33 cellular contexts compared by ENCODE assay signal in the genomic region with DNA sequence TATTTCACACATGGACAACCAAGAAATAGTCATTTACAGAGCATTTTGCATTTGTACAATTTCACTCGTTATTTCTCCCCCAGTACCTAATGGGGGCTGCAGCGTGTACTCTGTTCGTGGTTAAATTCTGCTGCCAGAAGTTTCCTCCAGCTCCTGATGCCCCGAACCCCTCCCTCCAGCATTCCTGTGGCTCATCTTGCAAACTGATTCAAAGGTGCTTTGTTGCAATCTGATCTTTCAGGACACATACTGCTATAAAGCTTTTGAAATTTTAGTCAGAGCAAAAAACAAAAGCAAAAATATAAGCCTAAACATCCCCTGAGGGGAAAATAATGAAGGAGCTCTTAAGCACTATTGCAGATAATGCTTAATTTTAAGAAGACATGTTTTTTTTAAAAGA. TPM values are rescaled to one million over a fixed set of nuclear protein-coding genes. Genes with fewer than 3 reads are reported as not detected.
DNase-seq lines count a peak whose midpoint lies in the region; ATAC-seq, FAIRE-seq and TF ChIP-seq lines count a peak whose summit lies in the region.
"Had no signal": no experiment of that assay in that cellular context is flagged by ENCODE, and none has a peak within 500 bp of the region (broad histone marks: within the 10 kb centered on the region; RNA-seq: fewer than 3 reads in every experiment).

No MANE protein-coding gene starts in this region.

- DNase-seq in EH (ENCODE audit: low read depth) (peak; percentile 11), M059J (ENCODE audit: low read depth) (peak; percentile 80), astrocyte of the cerebellum (ENCODE audit: low read depth) (peak; percentile 20), keratinocyte (ENCODE audit: low read depth, low spot score) (no peak), omental fat pad (ENCODE audit: low spot score) (no peak)
- DNase-seq: activated B cell treated with CpG ODN at 0.5 μM for 24 hours; activated CD4-positive, alpha-beta T cell treated with anti-CD3 and anti-CD28 coated beads, Interleukin-2, amount 50 U/mL, for 4 hours; activated naive CD4-positive, alpha-beta T cell; activated naive CD8-positive, alpha-beta T cell treated with anti-CD3 and anti-CD28 coated beads, Interleukin-2, amount 50 U/mL, for 24 hours; activated T-cell treated with anti-CD3 and anti-CD28 coated beads, Interleukin-2, amount 50 U/mL, for 48 hours; CD4-positive, alpha-beta memory T cell; H7; hypothalamus; left lung; mesenchymal stem cell; NCI-H1417; NCI-H2081; NCI-H226; NCI-H774; SK-N-SH; uterus had no signal

- in situ Hi-C loops in astrocyte of the cerebellum (cut with HindIII; ENCODE audit: low sequenced_read_pairs) = loop anchor here (25.0 kb wide), 1 partner anchor 697 kb away; no protein-coding TSS in a partner anchor

- no peak overlapping the region for H3K4me2 ChIP-seq in keratinocyte (ENCODE audit: control insufficient read depth, extremely low read depth, insufficient read depth, low read depth, low read length)
- H3K4me2 ChIP-seq: neural progenitor cell, SK-N-SH, smooth muscle cell had no signal

- no peak for ATAC-seq in GM18520 (IDR thresholded peaks at IDR 0.05; ENCODE audit: unreplicated experiment)
- no peak for ATAC-seq in GM19397 (IDR thresholded peaks at IDR 0.05; ENCODE audit: unreplicated experiment)
- no peak for ATAC-seq in omental fat pad (ENCODE audit: low FRiP score)
- no peak for ATAC-seq in GM18511 (IDR thresholded peaks at IDR 0.05; ENCODE audit: unreplicated experiment)
- ATAC-seq: activated naive CD8-positive, alpha-beta T cell treated with anti-CD3 and anti-CD28 coated beads, Interleukin-2, amount 50 U/mL, for 24 hours; left lung had no signal

- no peaks in the 10 kb centered on the region for H3K9me1 ChIP-seq in keratinocyte (ENCODE audit: control insufficient read depth, extremely low read depth, insufficient read depth, low read length)

- dilution Hi-C loops in keratinocyte (cut with MboI; ENCODE audit: extremely low pct_ligation_motif_present, low sequenced_read_pairs) = no loop called here

- H4K20me1 ChIP-seq in keratinocyte (ENCODE audit: control insufficient read depth, extremely low read depth, insufficient read depth, low read length) = no peaks in the 10 kb centered on the region

- no peak overlapping the region for H3K27ac ChIP-seq in keratinocyte (ENCODE audit: control insufficient read depth, insufficient read depth, low read length)
- H3K27ac ChIP-seq: left lung, neural progenitor cell, right atrium auricular region, thoracic aorta, uterus had no signal

- no peaks in the 10 kb centered on the region for H3K36me3 ChIP-seq in keratinocyte (ENCODE audit: control insufficient read depth in 2 of 2, extremely low read depth in 1 of 2, insufficient read depth in 2 of 2, low read length in 2 of 2)
- H3K36me3 ChIP-seq: neural progenitor cell, right atrium auricular region, thoracic aorta, uterus had no signal

- H3K9ac ChIP-seq in keratinocyte (ENCODE audit: control insufficient read depth, extremely low read depth, insufficient read depth, low read length) = no peak overlapping the region
- H3K9ac ChIP-seq: neural progenitor cell, SK-N-SH had no signal

- no peaks in the 10 kb centered on the region for H3K9me3 ChIP-seq in keratinocyte (ENCODE audit: control insufficient read depth, low read depth, low read length)
- H3K9me3 ChIP-seq: left lung, right atrium auricular region, SK-N-SH, thoracic aorta, uterus had no signal

- no peak overlapping the region for H2AFZ ChIP-seq in keratinocyte (ENCODE audit: control insufficient read depth, low read length)
- H2AFZ ChIP-seq: neural progenitor cell had no signal

- TF ChIP-seq CTCF in astrocyte of the cerebellum (IDR thresholded peaks at IDR 0.05; ENCODE audit: low read depth, low read length, missing control alignments) (no peak), keratinocyte (optimal IDR thresholded peaks at IDR 0.05 in 1 of 3, IDR thresholded peaks at IDR 0.05 in 1 of 3, conservative IDR thresholded peaks at IDR 0.05 in 1 of 3; ENCODE audit: extremely low read depth in 1 of 3, insufficient read depth in 2 of 3, low read length in 3 of 3) (no peak), omental fat pad (IDR thresholded peaks at IDR 0.05) (no peak)

- peak; percentile 23 for FAIRE-seq in keratinocyte (lab: Jason Lieb, UNC)
- FAIRE-seq: endothelial cell of umbilical vein, GM18507 had no signal

- no peak overlapping the region for H3K4me3 ChIP-seq in astrocyte of the cerebellum (ENCODE audit: low read depth, low read length)
- no peak overlapping the region for H3K4me3 ChIP-seq in keratinocyte (ENCODE audit: control insufficient read depth in 2 of 3, extremely low read depth in 1 of 3, insufficient read depth in 2 of 3, low read depth in 1 of 3, low read length in 3 of 3)
- H3K4me3 ChIP-seq: left lung, neural progenitor cell, right atrium auricular region, smooth muscle cell, thoracic aorta, uterus had no signal

- peaks cover 3% of the 10 kb centered on the region for H3K4me1 ChIP-seq in keratinocyte (ENCODE audit: control insufficient read depth, extremely low read depth, insufficient read depth, low read length)
- H3K4me1 ChIP-seq: left lung, neural progenitor cell, right atrium auricular region, uterus had no signal

- H3K79me2 ChIP-seq in keratinocyte (ENCODE audit: control insufficient read depth, insufficient read depth, low read length) = no peaks in the 10 kb centered on the region

- no peaks in the 10 kb centered on the region for H3K27me3 ChIP-seq in keratinocyte (ENCODE audit: control insufficient read depth, extremely low read depth, insufficient read depth, low read length)
- H3K27me3 ChIP-seq: left lung, neural progenitor cell, right atrium auricular region, uterus had no signal

RNA-seq across cellular contexts. Expression of gene UBLCP1, which starts 27.7 kb away (rescaled TPM):
- total RNA-seq in M059J (2014; rRNA removed; shearing (Covaris generic)) = 29.9 and 36.4 TPM in 2 replicates
- 21.6 to 42.5 TPM (median 26.7 TPM) in 3 replicates for polyA plus RNA-seq in keratinocyte
- 43.7 TPM for polyA plus RNA-seq in keratinocyte (2011; ENCODE audit: low read depth)
- 23.8 and 44.7 TPM in 2 replicates for polyA plus RNA-seq in keratinocyte (2011; cell fraction: cytosol; rRNA removed)
- polyA plus RNA-seq in keratinocyte (2011; cell fraction: nucleus; rRNA removed) = 18.1 and 29.8 TPM in 2 replicates
- polyA plus RNA-seq in keratinocyte (2012; ENCODE audit: low replicate concordance) = 23.1 and 29.9 TPM in 2 replicates
- 1.9 to 13.1 TPM (median 4.1 TPM) in 3 replicates for polyA minus RNA-seq in keratinocyte
- polyA minus RNA-seq in keratinocyte (2011; cell fraction: cytosol; rRNA and poly(A)+ RNA removed) = 7.1 TPM
- polyA minus RNA-seq in keratinocyte (2011; cell fraction: nucleus; rRNA and poly(A)+ RNA removed) = 5.9 and 10.6 TPM in 2 replicates
- total RNA-seq in omental fat pad = 10 to 100 TPM; 10.9 to 24.6 (median 15.4) TPM

RNA-seq across cellular contexts. Expression of gene IL12B, which starts 39.5 kb away (rescaled TPM):
- not detected in 2 replicates for total RNA-seq in M059J (2014; rRNA removed; shearing (Covaris generic))
- polyA plus RNA-seq in keratinocyte = not detected in 3 replicates
- not detected for polyA plus RNA-seq in keratinocyte (2011; ENCODE audit: low read depth)
- polyA plus RNA-seq in keratinocyte (2011; cell fraction: cytosol; rRNA removed) = not detected in 2 replicates
- polyA plus RNA-seq in keratinocyte (2011; cell fraction: nucleus; rRNA removed) = 0.08 TPM in 1 of 2 replicates, not detected in the other
- not detected in 2 replicates for polyA plus RNA-seq in keratinocyte (2012; ENCODE audit: low replicate concordance)
- polyA minus RNA-seq in keratinocyte = not detected in 3 replicates
- polyA minus RNA-seq in keratinocyte (2011; cell fraction: cytosol; rRNA and poly(A)+ RNA removed) = not detected
- polyA minus RNA-seq in keratinocyte (2011; cell fraction: nucleus; rRNA and poly(A)+ RNA removed) = not detected in 2 replicates
- total RNA-seq in omental fat pad = not detected
- total RNA-seq: CD4-positive, alpha-beta memory T cell; cerebellum; endothelial cell of umbilical vein; fibroblast of lung; glomerular endothelial cell; H7; left lung; right atrium auricular region; smooth muscle cell; thoracic aorta; uterus had no signal
- polyA plus RNA-seq: CD4-positive, alpha-beta memory T cell; endothelial cell of umbilical vein; fibroblast of lung; SK-N-SH; smooth muscle cell had no signal

Comparison
In these comparisons a context has a peak if more than half of its experiments do, and no peak if none do; other contexts are left out.
1. DNase-seq: peak in EH (single experiment), M059J (single experiment) and astrocyte of the cerebellum (single experiment); none in keratinocyte (single experiment) and omental fat pad (single experiment).